In the genomic region with DNA sequence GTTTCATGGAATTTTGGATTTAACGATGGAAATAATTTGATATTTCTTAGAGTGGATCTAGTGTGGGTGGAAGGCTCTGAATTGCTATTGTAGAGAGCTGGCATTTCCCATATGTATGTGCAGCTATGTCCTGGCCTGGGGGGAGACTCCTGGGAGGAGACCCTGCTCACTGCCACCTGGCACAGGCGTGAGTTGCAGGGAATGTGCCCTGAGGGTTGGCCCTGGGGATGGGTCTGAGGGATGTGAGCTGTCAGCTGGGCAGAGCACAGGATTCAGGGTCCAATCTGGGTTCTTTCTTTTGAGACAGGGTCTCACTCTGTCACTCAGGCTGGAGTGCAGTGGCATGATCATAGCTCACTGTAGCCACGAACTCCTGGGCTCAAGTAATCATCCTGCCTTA, we compare ENCODE assay signal across 27 cellular contexts.
"Had no signal": no experiment of that assay in that cellular context is flagged by ENCODE, and none has a peak within 500 bp of the region (broad histone marks: within the 10 kb centered on the region; RNA-seq: fewer than 3 reads in every experiment).

No MANE protein-coding gene starts in this region.

- H3K4me3 Mint-ChIP-seq: effector memory CD8-positive, alpha-beta T cell; natural killer cell treated with Interleukin-12 subunit alpha and Interleukin-12 subunit beta and Interleukin-15 and Interleukin-18, amount 100 ng/mL, for 72 hours; neural crest cell; stimulated activated naive CD8-positive, alpha-beta T cell treated with anti-CD3 and anti-CD28 coated beads, Interleukin-15, amount 100 ng/mL, for 72 hours had no signal

- H3K27ac ChIP-seq: esophagus squamous epithelium, heart right ventricle, lower lobe of right lung, psoas muscle, thyroid gland, upper lobe of left lung had no signal

- H3K27ac Mint-ChIP-seq: effector memory CD8-positive, alpha-beta T cell; natural killer cell treated with Interleukin-12 subunit alpha and Interleukin-12 subunit beta and Interleukin-15 and Interleukin-18, amount 100 ng/mL, for 72 hours; stimulated activated naive CD8-positive, alpha-beta T cell treated with anti-CD3 and anti-CD28 coated beads, Interleukin-15, amount 100 ng/mL, for 72 hours had no signal

- H3K9me3 Mint-ChIP-seq: effector memory CD8-positive, alpha-beta T cell; natural killer cell treated with Interleukin-12 subunit alpha and Interleukin-12 subunit beta and Interleukin-15 and Interleukin-18, amount 100 ng/mL, for 72 hours; neural crest cell; stimulated activated naive CD8-positive, alpha-beta T cell treated with anti-CD3 and anti-CD28 coated beads, Interleukin-15, amount 100 ng/mL, for 72 hours had no signal

- H3K4me1 Mint-ChIP-seq: neural crest cell; stimulated activated naive CD8-positive, alpha-beta T cell treated with anti-CD3 and anti-CD28 coated beads, Interleukin-15, amount 100 ng/mL, for 72 hours had no signal

- H3K4me3 ChIP-seq: esophagus squamous epithelium, heart right ventricle, lower lobe of right lung, psoas muscle, thyroid gland, upper lobe of left lung had no signal

- H3K9me3 ChIP-seq: esophagus squamous epithelium, heart right ventricle, lower lobe of right lung, psoas muscle, thyroid gland, upper lobe of left lung had no signal

- H3K36me3 Mint-ChIP-seq: natural killer cell treated with Interleukin-12 subunit alpha and Interleukin-12 subunit beta and Interleukin-15 and Interleukin-18, amount 100 ng/mL, for 72 hours had no signal

- H3K36me3 ChIP-seq: esophagus squamous epithelium, heart right ventricle, lower lobe of right lung, thyroid gland, upper lobe of left lung had no signal

- H3K4me1 ChIP-seq: heart right ventricle, lower lobe of right lung, psoas muscle, upper lobe of left lung had no signal

- DNase-seq: cerebellar nuclear complex; cortex of kidney; effector memory CD8-positive, alpha-beta T cell; erythroblast; esophagus squamous epithelium; foreskin melanocyte; glutamatergic neuron; heart right ventricle; hippocampal formation; islet precursor cell; kidney glomerular epithelial cell; left ventricle myocardium superior; lower lobe of right lung; psoas muscle; right cardiac atrium; small intestine; stimulated activated CD4-positive, alpha-beta T cell treated with anti-CD3 and anti-CD28 coated beads, Interleukin-12 subunit alpha, Interleukin-12 subunit beta, amount 100 ng/mL, for 4 hours; stimulated activated CD4-positive, alpha-beta T cell treated with anti-CD3 and anti-CD28 coated beads, Interleukin-1b, Interleukin-23, amount 100 ng/mL, for 48 hours; stimulated activated CD4-positive, alpha-beta T cell treated with anti-CD3 and anti-CD28 coated beads, Interleukin-4, amount 100 ng/mL, for 1 hour; stimulated activated CD8-positive, alpha-beta memory T cell treated with anti-CD3 and anti-CD28 coated beads, Interleukin-4, amount 100 ng/mL, for 48 hours; stimulated activated naive CD4-positive, alpha-beta T cell; stimulated activated naive CD8-positive, alpha-beta T cell treated with anti-CD3 and anti-CD28 coated beads, Interleukin-15, amount 100 ng/mL, for 72 hours; thyroid gland had no signal

- H3K27me3 ChIP-seq: thyroid gland, upper lobe of left lung had no signal

- ATAC-seq: effector memory CD8-positive, alpha-beta T cell; heart right ventricle; left colon; left ventricle myocardium superior; lower lobe of right lung; natural killer cell treated with Interleukin-12 subunit alpha and Interleukin-12 subunit beta and Interleukin-15 and Interleukin-18, amount 100 ng/mL, for 72 hours; psoas muscle; right cardiac atrium; stimulated activated naive CD8-positive, alpha-beta T cell treated with anti-CD3 and anti-CD28 coated beads, Interleukin-15, amount 100 ng/mL, for 72 hours had no signal
